22 cellular contexts compared by ENCODE assay signal in the genomic region with DNA sequence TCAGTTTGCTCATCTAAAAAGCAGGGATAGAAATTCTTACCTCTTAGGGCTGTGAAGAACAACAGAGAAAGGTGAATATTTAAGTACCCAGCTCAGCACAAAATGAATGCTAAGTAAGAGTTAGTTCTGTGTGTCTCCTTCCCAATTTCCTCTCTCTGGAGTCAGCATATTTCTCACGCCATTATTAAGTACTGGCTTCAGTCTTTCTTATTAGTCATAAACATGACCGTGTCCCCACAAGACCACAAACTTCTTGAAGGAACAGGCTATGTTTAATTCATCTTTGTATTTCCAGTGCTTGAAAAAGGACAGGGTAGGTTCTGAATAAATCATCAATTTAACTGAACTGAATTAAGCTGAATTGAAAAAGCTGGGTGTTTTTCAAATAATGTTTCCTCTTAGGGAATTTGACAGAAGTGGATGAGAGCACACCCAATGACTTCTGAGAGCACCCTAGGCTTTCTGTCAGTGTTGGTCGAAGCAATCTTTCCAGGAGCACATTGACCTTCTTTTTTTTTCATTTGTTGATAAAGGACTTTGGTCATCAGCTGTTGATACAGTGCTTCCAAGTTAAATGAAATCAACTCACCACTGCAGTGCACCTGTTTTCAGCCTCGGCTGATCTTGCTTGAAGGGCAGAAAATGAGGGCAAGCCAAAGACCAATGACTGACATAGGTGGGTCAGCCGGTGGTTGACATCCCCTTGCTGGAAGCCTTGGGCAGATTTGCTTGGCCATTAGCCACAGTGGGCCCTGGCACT. TPM values are rescaled to one million over a fixed set of nuclear protein-coding genes. Genes with fewer than 3 reads are reported as not detected.
DNase-seq lines count a peak whose midpoint lies in the region; ATAC-seq, FAIRE-seq and TF ChIP-seq lines count a peak whose summit lies in the region.
"Had no signal": no experiment of that assay in that cellular context is flagged by ENCODE, and none has a peak within 500 bp of the region (broad histone marks: within the 10 kb centered on the region; RNA-seq: fewer than 3 reads in every experiment).

No MANE protein-coding gene starts in this region.

- CTCF ChIA-PET in BJ (lab: Yijun Ruan, JAX) = no interaction called here

- TF ChIP-seq CTCF in BJ (IDR thresholded peaks at IDR 0.05; ENCODE audit: insufficient read depth, low read depth, low read length) = no peak
- TF ChIP-seq CTCF in bronchial epithelial cell (IDR thresholded peaks at IDR 0.05; ENCODE audit: insufficient read depth, low read length, severe bottlenecking) = no peak

- ATAC-seq in HG02642 (IDR thresholded peaks at IDR 0.05; ENCODE audit: poor library complexity, unreplicated experiment) (no peak), GM18861 (IDR thresholded peaks at IDR 0.05; ENCODE audit: unreplicated experiment) (no peak)
- ATAC-seq: activated naive CD8-positive, alpha-beta T cell treated with anti-CD3 and anti-CD28 coated beads, Interleukin-2, amount 50 U/mL, for 24 hours; Right ventricle myocardium inferior had no signal

- H3K4me3 ChIP-seq in BJ (ENCODE audit: low read depth, low read length) = no peak overlapping the region
- no peak overlapping the region for H3K4me3 ChIP-seq in bronchial epithelial cell (ENCODE audit: low read depth, low read length)
- H3K4me3 ChIP-seq: sigmoid colon had no signal

- H3K36me3 ChIP-seq in BJ (ENCODE audit: control insufficient read depth, insufficient read depth, low read length) (no peaks in the 10 kb centered on the region), bronchial epithelial cell (ENCODE audit: control insufficient read depth, insufficient read depth, low read length) (no peaks in the 10 kb centered on the region)
- H3K36me3 ChIP-seq: sigmoid colon had no signal

- no peak for FAIRE-seq in bronchial epithelial cell (lab: Jason Lieb, UNC)

- POLR2A ChIA-PET in BJ (lab: Charles Lee) = no interaction called here

- H3K27me3 ChIP-seq in BJ (ENCODE audit: control insufficient read depth, insufficient read depth, low read length) = no peaks in the 10 kb centered on the region
- H3K27me3 ChIP-seq in bronchial epithelial cell (ENCODE audit: control insufficient read depth, insufficient read depth, low read length) = no peaks in the 10 kb centered on the region
- H3K27me3 ChIP-seq: sigmoid colon had no signal

- DNase-seq in BJ (ENCODE audit: low read depth) = peak; percentile 24
- peak; percentile 83 for DNase-seq in HCEC 1CT
- peak; percentile 39 for DNase-seq in bronchial epithelial cell (ENCODE audit: low read depth)
- DNase-seq in mucosa of gallbladder (ENCODE audit: low spot score) = peak; percentile 10
- no peak for DNase-seq in LoVo (ENCODE audit: low spot score)
- DNase-seq in NCI-H1092 treated with DMSO at 0.1 percent for 48 hours (lab: John Stamatoyannopoulos, UW) = no peak
- DNase-seq: activated B cell treated with CpG ODN at 0.5 μM for 24 hours; activated naive CD8-positive, alpha-beta T cell treated with anti-CD3 and anti-CD28 coated beads, Interleukin-2, amount 50 U/mL, for 24 hours; effector CD4-positive, alpha-beta T cell; H7; left cardiac atrium; NCI-H2029; NCI-H446 treated with DMSO at 0.1 percent for 48 hours; NK-92 treated with Interleukin-12 subunit alpha and Interleukin-12 subunit beta, amount 100 ng/mL, for 24 hours; sigmoid colon; stimulated activated CD4-positive, alpha-beta T cell treated with anti-CD3 and anti-CD28 coated beads, Interleukin-4, amount 100 ng/mL, for 1 hour had no signal

RNA-seq across cellular contexts. Expression of a gene that starts 57.3 kb away (rescaled TPM):
- polyA plus RNA-seq in BJ (2011; rRNA removed) = not detected in 2 replicates
- 0.09 TPM in 1 of 2 replicates, not detected in the other for polyA minus RNA-seq in BJ (2011; rRNA and poly(A)+ RNA removed)
- total RNA-seq in bronchial epithelial cell (0.26 TPM in 1 of 2 replicates, not detected in the other), mucosa of gallbladder (0.46 TPM)
- total RNA-seq: activated B cell treated with CpG ODN at 0.5 μM for 24 hours, H7, HT-29, MCF 10A had no signal
- polyA plus RNA-seq: fibroblast of lung, sigmoid colon had no signal

Comparison
In these comparisons a context has a peak if more than half of its experiments do, and no peak if none do; other contexts are left out.
1. DNase-seq: peak in BJ (single experiment), HCEC 1CT (single experiment), bronchial epithelial cell (single experiment) and mucosa of gallbladder (single experiment); none in LoVo (single experiment) and NCI-H1092 treated with DMSO at 0.1 percent for 48 hours (single experiment).